In genomic region chr17:20852541-20853370, GRCh38 we compare ENCODE assay signal across 9 cellular contexts.
DNase-seq lines count a peak whose midpoint lies in the region; ATAC-seq, FAIRE-seq and TF ChIP-seq lines count a peak whose summit lies in the region.
"Had no signal": no experiment of that assay in that cellular context is flagged by ENCODE, and none has a peak within 500 bp of the region (broad histone marks: within the 10 kb centered on the region; RNA-seq: fewer than 3 reads in every experiment).

No MANE protein-coding gene starts in this region.

- in situ Hi-C loops in astrocyte of the cerebellum (cut with HindIII; ENCODE audit: low sequenced_read_pairs): no loop called here

- no peaks in the 10 kb centered on the region for H3K36me3 ChIP-seq in keratinocyte (ENCODE audit: control insufficient read depth in 2 of 2, extremely low read depth in 1 of 2, insufficient read depth in 2 of 2, low read length in 2 of 2)

- H3K27me3 ChIP-seq in keratinocyte (ENCODE audit: control insufficient read depth, extremely low read depth, insufficient read depth, low read length): peaks cover 13% of the 10 kb centered on the region

- dilution Hi-C loops in keratinocyte (cut with MboI; ENCODE audit: extremely low pct_ligation_motif_present, low sequenced_read_pairs): no loop called here

- no peaks in the 10 kb centered on the region for H3K9me1 ChIP-seq in keratinocyte (ENCODE audit: control insufficient read depth, extremely low read depth, insufficient read depth, low read length)

- H3K4me3 ChIP-seq in astrocyte of the cerebellum (ENCODE audit: low read depth, low read length) (peak overlapping the region; percentile 24), keratinocyte (ENCODE audit: control insufficient read depth in 2 of 3, extremely low read depth in 1 of 3, insufficient read depth in 2 of 3, low read depth in 1 of 3, low read length in 3 of 3) (peak overlapping the region; percentile 1 to 57 (median 43))

- no peaks in the 10 kb centered on the region for H3K9me3 ChIP-seq in keratinocyte (ENCODE audit: control insufficient read depth, low read depth, low read length)

- H2AFZ ChIP-seq in keratinocyte (ENCODE audit: control insufficient read depth, low read length): peak overlapping the region; percentile 82

- no peak for FAIRE-seq in keratinocyte (lab: Jason Lieb, UNC)

- no peak overlapping the region for H3K27ac ChIP-seq in keratinocyte (ENCODE audit: control insufficient read depth, insufficient read depth, low read length)
- H3K27ac ChIP-seq: KMS-11 had no signal

- H3K9ac ChIP-seq in keratinocyte (ENCODE audit: control insufficient read depth, extremely low read depth, insufficient read depth, low read length): no peak overlapping the region
- H3K9ac ChIP-seq: KMS-11 had no signal

- ATAC-seq in GM21529 (IDR thresholded peaks at IDR 0.05; ENCODE audit: unreplicated experiment): no peak

- no peaks in the 10 kb centered on the region for H3K79me2 ChIP-seq in keratinocyte (ENCODE audit: control insufficient read depth, insufficient read depth, low read length)

- DNase-seq in EL (peak; percentile 14), NCI-H2171 treated with DMSO at 0.1 percent for 48 hours (lab: John Stamatoyannopoulos, UW) (peak; percentile 78), astrocyte of the cerebellum (ENCODE audit: low read depth) (no peak), keratinocyte (ENCODE audit: low read depth, low spot score) (no peak), superior temporal gyrus (ENCODE audit: extremely low spot score) (peak; percentile 46), DMS114 treated with DMSO at 0.1 percent for 48 hours (lab: John Stamatoyannopoulos, UW; ENCODE audit: unreplicated experiment) (no peak), mesenteric fat pad (ENCODE audit: low spot score) (no peak)

- peaks cover 12% of the 10 kb centered on the region for H3K4me1 ChIP-seq in keratinocyte (ENCODE audit: control insufficient read depth, extremely low read depth, insufficient read depth, low read length)

- H3K4me2 ChIP-seq in keratinocyte (ENCODE audit: control insufficient read depth, extremely low read depth, insufficient read depth, low read depth, low read length): peak overlapping the region; percentile 87
- H3K4me2 ChIP-seq: KMS-11 had no signal

- H4K20me1 ChIP-seq in keratinocyte (ENCODE audit: control insufficient read depth, extremely low read depth, insufficient read depth, low read length): no peaks in the 10 kb centered on the region

- no peak for TF ChIP-seq CTCF in astrocyte of the cerebellum (IDR thresholded peaks at IDR 0.05; ENCODE audit: low read depth, low read length, missing control alignments)
- TF ChIP-seq CTCF in keratinocyte (optimal IDR thresholded peaks at IDR 0.05 in 1 of 3, IDR thresholded peaks at IDR 0.05 in 1 of 3, conservative IDR thresholded peaks at IDR 0.05 in 1 of 3; ENCODE audit: extremely low read depth in 1 of 3, insufficient read depth in 2 of 3, low read length in 3 of 3): no peak

Comparison
In these comparisons a context has a peak if more than half of its experiments do, and no peak if none do; other contexts are left out.
1. DNase-seq: peak in EL (single experiment), NCI-H2171 treated with DMSO at 0.1 percent for 48 hours (single experiment) and superior temporal gyrus (single experiment); none in astrocyte of the cerebellum (single experiment), keratinocyte (single experiment), DMS114 treated with DMSO at 0.1 percent for 48 hours (single experiment) and mesenteric fat pad (single experiment).